Comparison of ENCODE assay signal across 16 cellular contexts in genomic region chr4:88690355-88690754, GRCh38. TPM values are rescaled to one million over a fixed set of nuclear protein-coding genes. Genes with fewer than 3 reads are reported as not detected.
DNase-seq lines count a peak whose midpoint lies in the region; ATAC-seq and TF ChIP-seq lines count a peak whose summit lies in the region.
"Had no signal": no experiment of that assay in that cellular context is flagged by ENCODE, and none has a peak within 500 bp of the region (broad histone marks: within the 10 kb centered on the region; RNA-seq: fewer than 3 reads in every experiment).

No MANE protein-coding gene starts in this region.

- ATAC-seq in gastroesophageal sphincter (peak; percentile 82), HG03354 (IDR thresholded peaks at IDR 0.05; ENCODE audit: poor library complexity, severe bottlenecking, unreplicated experiment) (no peak), HG03135 (IDR thresholded peaks at IDR 0.05; ENCODE audit: unreplicated experiment) (no peak)
- ATAC-seq: left colon, WTC11 had no signal

- no peak overlapping the region for H2AFZ ChIP-seq in GM23248

- DNase-seq in A172 (ENCODE audit: low spot score) (peak; percentile 26), GM23248 (peak; percentile 77), adipocyte (ENCODE audit: low read depth) (peak; percentile 62), AML-193 (lab: John Stamatoyannopoulos, UW) (no peak), KG1 (lab: John Stamatoyannopoulos, UW) (no peak)
- DNase-seq: activated CD8-positive, alpha-beta memory T cell treated with anti-CD3 and anti-CD28 coated beads, Interleukin-2, amount 50 U/mL, for 48 hours; amniotic stem cell; left colon; NCI-H1436 treated with DMSO at 0.1 percent for 48 hours; NCI-H526; nephron progenitor cell; SHP77 treated with DMSO at 0.1 percent for 48 hours had no signal

- in situ Hi-C loops in GM23248 (cut with MboI) = no loop called here

- peaks cover 23% of the 10 kb centered on the region for H3F3A ChIP-seq in GM23248 (ENCODE audit: insufficient read depth)

- H4K20me1 ChIP-seq in GM23248 (ENCODE audit: insufficient read depth) = no peaks in the 10 kb centered on the region

- TF ChIP-seq POLR2A in gastroesophageal sphincter (IDR thresholded peaks at IDR 0.05) = no peak

- H3K79me2 ChIP-seq in GM23248 (ENCODE audit: insufficient read depth) = no peaks in the 10 kb centered on the region

- H3K9ac ChIP-seq in GM23248 (no peak overlapping the region), adipocyte (ENCODE audit: low read length) (no peak overlapping the region)

- H3K4me3 ChIP-seq in GM23248 = no peak overlapping the region
- H3K4me3 ChIP-seq in adipocyte (ENCODE audit: low read length) = no peak overlapping the region
- no peak overlapping the region for H3K4me3 ChIP-seq in gastroesophageal sphincter

- H3K36me3 ChIP-seq in GM23248 (ENCODE audit: low read depth) (peaks cover 3% of the 10 kb centered on the region; the same call in 1 of the 2 replicates), adipocyte (ENCODE audit: control insufficient read depth, insufficient read depth, low read length, severe bottlenecking) (peaks cover 26% of the 10 kb centered on the region), gastroesophageal sphincter (peaks cover 0 to 67% of the 10 kb centered on the region in 2 donors)

- H3K27me3 ChIP-seq in GM23248 (replicated peaks; ENCODE audit: insufficient read depth) (no peaks in the 10 kb centered on the region), adipocyte (replicated peaks; ENCODE audit: control insufficient read depth, insufficient read depth, low read length) (no peaks in the 10 kb centered on the region), gastroesophageal sphincter (no peaks in the 10 kb centered on the region)

- H3K27ac ChIP-seq in GM23248 (peak overlapping the region; percentile 17), gastroesophageal sphincter (no peak overlapping the region)

- H3K4me1 ChIP-seq in GM23248 (ENCODE audit: insufficient read depth) (peaks cover 4% of the 10 kb centered on the region), adipocyte (ENCODE audit: control insufficient read depth, insufficient read depth, low read length) (peaks cover 14% of the 10 kb centered on the region), gastroesophageal sphincter (peaks cover 0 to 7% (median 0%) of the 10 kb centered on the region in 3 donors)

- WGBS in GM23248 (ENCODE audit: low coverage in 1 of 2, low lambda C conversion rate in 2 of 2, missing lambda C conversion rate in 2 of 2), 2 experiments = 88% methylated on average over 3 of the region's 3 CpGs
- 92% methylated on average over 3 of the region's 3 CpGs; no CpG with 5 or more reads in 1 of the 2 donors for WGBS in gastroesophageal sphincter (ENCODE audit: low coverage in 1 of 2), 2 donors

- no peak for TF ChIP-seq CTCF in gastroesophageal sphincter (IDR thresholded peaks at IDR 0.05)

- H3K4me2 ChIP-seq in GM23248 (ENCODE audit: unreplicated experiment) = no peak overlapping the region

- no peaks in the 10 kb centered on the region for H3K9me2 ChIP-seq in GM23248 (ENCODE audit: insufficient read depth)

- no peaks in the 10 kb centered on the region for H3K9me3 ChIP-seq in GM23248 (ENCODE audit: low read depth)
- H3K9me3 ChIP-seq in adipocyte (ENCODE audit: control insufficient read depth, low read length) = no peaks in the 10 kb centered on the region
- no peaks in the 10 kb centered on the region for H3K9me3 ChIP-seq in gastroesophageal sphincter

- no peak for TF ChIP-seq EP300 in gastroesophageal sphincter (IDR thresholded peaks at IDR 0.05)

RNA-seq across cellular contexts. Expression of gene NAP1L5, which starts 7.3 kb away (rescaled TPM):
- total RNA-seq in A172 (2014; rRNA removed; shearing (Covaris generic)) = 5.4 and 6.2 TPM in 2 replicates
- 0.89 and 8.8 TPM in 2 replicates for total RNA-seq in GM23248 (2014; rRNA removed; shearing (Covaris generic))
- polyA plus RNA-seq in GM23248 (2016; fragmentation: Nextera tagmentation; extraction: Ambion mirVana) = 5.2 and 6.7 TPM in 2 replicates
- total RNA-seq in gastroesophageal sphincter = 10 to 100 TPM in 2 of 4 donors, 1 to 10 TPM in 2; 4.0 to 13.6 (median 10.3) TPM

Comparison
In these comparisons a context has a peak if more than half of its experiments do, and no peak if none do; other contexts are left out.
1. DNase-seq: peak in A172 (single experiment), GM23248 (single experiment) and adipocyte (single experiment); none in AML-193 (0 of 2) and KG1 (single experiment).